Comparison of ENCODE assay signal across 27 cellular contexts in the genomic region with DNA sequence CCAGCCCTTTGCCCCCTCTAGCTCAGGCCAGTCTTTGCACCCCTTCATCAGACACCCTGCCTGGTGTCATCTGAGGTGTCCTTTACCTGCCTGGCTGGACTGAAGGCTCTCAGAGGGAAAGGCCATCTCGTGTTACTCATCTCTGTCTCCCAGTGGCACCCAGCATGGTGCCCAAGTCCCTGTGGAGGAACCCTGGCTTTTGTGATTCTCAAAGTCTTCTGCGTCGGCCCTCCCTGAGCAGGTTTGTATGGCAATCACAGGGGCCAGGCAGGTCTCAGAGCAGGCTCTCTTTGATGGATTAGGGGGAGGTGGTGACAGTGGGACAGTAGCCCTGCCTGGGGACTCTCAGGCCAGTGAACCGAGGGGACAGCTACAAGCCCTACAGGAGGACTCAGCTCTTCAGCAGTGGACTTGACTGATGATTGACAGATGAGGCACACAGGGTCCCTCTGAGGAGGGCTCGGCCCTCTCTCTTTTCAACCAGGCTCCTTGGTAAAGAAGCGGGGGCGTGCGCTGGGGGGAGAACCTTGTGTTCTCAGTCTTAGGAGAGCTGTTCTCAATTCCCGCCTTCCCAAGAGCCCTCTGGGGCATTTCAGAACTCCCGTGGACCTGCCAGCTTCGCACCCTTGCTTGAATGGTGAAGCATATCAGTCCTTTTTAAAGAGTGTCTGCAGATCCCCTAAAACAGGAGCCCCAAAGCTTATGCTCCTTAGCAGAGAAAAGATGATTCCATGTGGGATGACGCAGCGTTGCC.
"Had no signal": no experiment of that assay in that cellular context is flagged by ENCODE, and none has a peak within 500 bp of the region (broad histone marks: within the 10 kb centered on the region; RNA-seq: fewer than 3 reads in every experiment).

No MANE protein-coding gene starts in this region.

- H3K27ac Mint-ChIP-seq: activated B cell treated with CpG ODN at 0.5 μM for 24 hours; activated CD8-positive, alpha-beta memory T cell treated with anti-CD3 and anti-CD28 coated beads, Interleukin-2, amount 10 ng/mL, durations not matched to agents 7 days and 5 days; activated CD8-positive, alpha-beta T cell treated with anti-CD3 and anti-CD28 coated beads, Interleukin-2, amount 10 ng/mL, durations not matched to agents 7 days and 5 days; activated naive CD4-positive, alpha-beta T cell treated with anti-CD3 and anti-CD28 coated beads, Interleukin-2, amount 50 U/mL, for 72 hours; T-helper 2 cell treated with Interferon-gamma antibody and Interleukin-4, amounts not matched to agents 5 μg/mL and 100 μg/mL, for 36 hours had no signal

- H3K9me3 Mint-ChIP-seq: activated B cell treated with CpG ODN at 0.5 μM for 24 hours; activated naive CD4-positive, alpha-beta T cell treated with anti-CD3 and anti-CD28 coated beads, Interleukin-2, amount 50 U/mL, for 72 hours; neural crest cell; T-helper 2 cell treated with Interferon-gamma antibody and Interleukin-4, amounts not matched to agents 5 μg/mL and 100 μg/mL, for 36 hours had no signal

- H3K27me3 ChIP-seq: breast epithelium, esophagus squamous epithelium, heart right ventricle, left lung, suprapubic skin, uterus had no signal

- H3K4me3 ChIP-seq: esophagus squamous epithelium, heart right ventricle, left lung, lower lobe of right lung, suprapubic skin, uterus had no signal

- ATAC-seq: activated CD8-positive, alpha-beta memory T cell treated with anti-CD3 and anti-CD28 coated beads, Interleukin-2, amount 10 ng/mL, durations not matched to agents 7 days and 5 days; activated CD8-positive, alpha-beta T cell treated with anti-CD3 and anti-CD28 coated beads, Interleukin-2, amount 10 ng/mL, durations not matched to agents 7 days and 5 days; activated naive CD4-positive, alpha-beta T cell treated with anti-CD3 and anti-CD28 coated beads, Interleukin-2, amount 50 U/mL, for 72 hours; left lung; lower lobe of right lung; naive thymus-derived CD4-positive, alpha-beta T cell had no signal

- DNase-seq: activated B cell treated with CpG ODN at 0.5 μM for 24 hours; activated CD8-positive, alpha-beta memory T cell treated with anti-CD3 and anti-CD28 coated beads, Interleukin-2, amount 10 ng/mL, durations not matched to agents 7 days and 5 days; activated CD8-positive, alpha-beta T cell treated with anti-CD3 and anti-CD28 coated beads, Interleukin-2, amount 10 ng/mL, durations not matched to agents 7 days and 5 days; activated naive CD4-positive, alpha-beta T cell; activated T-cell treated with anti-CD3 and anti-CD28 coated beads, Interleukin-2, amount 50 U/mL, for 48 hours; dermis blood vessel endothelial cell; effector CD4-positive, alpha-beta T cell; esophagus squamous epithelium; foreskin melanocyte; heart right ventricle; left lung; lower lobe of right lung; midbrain; naive thymus-derived CD4-positive, alpha-beta T cell; nucleus accumbens; posterior cingulate gyrus; stimulated activated CD4-positive, alpha-beta T cell treated with anti-CD3 and anti-CD28 coated beads, Interleukin-15, amount 100 ng/mL, for 24 hours; stimulated activated CD4-positive, alpha-beta T cell treated with anti-CD3 and anti-CD28 coated beads, Interleukin-2, amount 100 ng/mL, for 24 hours; stimulated activated naive CD4-positive, alpha-beta T cell; T-helper 1 cell; uterus had no signal

- H3K27me3 Mint-ChIP-seq: activated B cell treated with CpG ODN at 0.5 μM for 24 hours; activated CD8-positive, alpha-beta memory T cell treated with anti-CD3 and anti-CD28 coated beads, Interleukin-2, amount 10 ng/mL, durations not matched to agents 7 days and 5 days; naive thymus-derived CD4-positive, alpha-beta T cell had no signal

- H3K9me3 ChIP-seq: breast epithelium, esophagus squamous epithelium, heart right ventricle, left lung, lower lobe of right lung, suprapubic skin, uterus had no signal

- H3K4me3 Mint-ChIP-seq: activated B cell treated with CpG ODN at 0.5 μM for 24 hours; activated CD8-positive, alpha-beta memory T cell treated with anti-CD3 and anti-CD28 coated beads, Interleukin-2, amount 10 ng/mL, durations not matched to agents 7 days and 5 days; activated CD8-positive, alpha-beta T cell treated with anti-CD3 and anti-CD28 coated beads, Interleukin-2, amount 10 ng/mL, durations not matched to agents 7 days and 5 days; naive thymus-derived CD4-positive, alpha-beta T cell; neural crest cell; T-helper 2 cell treated with Interferon-gamma antibody and Interleukin-4, amounts not matched to agents 5 μg/mL and 100 μg/mL, for 36 hours had no signal

- H3K27ac ChIP-seq: epithelial cell of prostate, left lung, lower lobe of right lung, uterus had no signal

- H3K36me3 Mint-ChIP-seq: activated CD8-positive, alpha-beta memory T cell treated with anti-CD3 and anti-CD28 coated beads, Interleukin-2, amount 10 ng/mL, durations not matched to agents 7 days and 5 days; activated naive CD4-positive, alpha-beta T cell treated with anti-CD3 and anti-CD28 coated beads, Interleukin-2, amount 50 U/mL, for 72 hours had no signal

- H3K4me1 ChIP-seq: left lung, lower lobe of right lung, uterus had no signal

- H3K36me3 ChIP-seq: breast epithelium, esophagus squamous epithelium, heart right ventricle, left lung, lower lobe of right lung, suprapubic skin, uterus had no signal

- H3K4me1 Mint-ChIP-seq: activated B cell treated with CpG ODN at 0.5 μM for 24 hours; activated CD8-positive, alpha-beta memory T cell treated with anti-CD3 and anti-CD28 coated beads, Interleukin-2, amount 10 ng/mL, durations not matched to agents 7 days and 5 days had no signal
